6 cellular contexts compared by ENCODE assay signal in genomic region chr19:22994957-22995356, GRCh38. TPM values are rescaled to one million over a fixed set of nuclear protein-coding genes. Genes with fewer than 3 reads are reported as not detected.
"Had no signal": no experiment of that assay in that cellular context is flagged by ENCODE, and none has a peak within 500 bp of the region (broad histone marks: within the 10 kb centered on the region; RNA-seq: fewer than 3 reads in every experiment).

No MANE protein-coding gene starts in this region.

RNA-seq across cellular contexts. Expression of gene ZNF728, which starts 8.0 kb away (rescaled TPM):
- total RNA-seq: GM23248, H1, H7, H9, HFFc6 had no signal
- polyA plus RNA-seq: GM23248, GM23338, H1 had no signal
